Comparison of ENCODE assay signal across 9 cellular contexts in genomic region chr4:109435635-109436034, GRCh38. TPM values are rescaled to one million over a fixed set of nuclear protein-coding genes. Genes with fewer than 3 reads are reported as not detected.
A peak's percentile ranks its signal among the peaks of the same experiment; 100 is the strongest.
DNase-seq lines count a peak whose midpoint lies in the region; ATAC-seq and TF ChIP-seq lines count a peak whose summit lies in the region.
"Had no signal": no experiment of that assay in that cellular context is flagged by ENCODE, and none has a peak within 500 bp of the region (broad histone marks: within the 10 kb centered on the region; RNA-seq: fewer than 3 reads in every experiment).

No MANE protein-coding gene starts in this region.

- peaks cover 11% of the 10 kb centered on the region for H3F3A ChIP-seq in SK-N-SH (replicated peaks; ENCODE audit: insufficient read depth)
- H3F3A ChIP-seq in SU-DHL-6 (ENCODE audit: insufficient read depth): no peaks in the 10 kb centered on the region

- ATAC-seq in SK-N-SH treated with all-trans-retinoic acid at 6 μM for 48 hours: no peak
- no peak for ATAC-seq in HG03469 (IDR thresholded peaks at IDR 0.05; ENCODE audit: unreplicated experiment)
- no peak for ATAC-seq in GM18519 (IDR thresholded peaks at IDR 0.05; ENCODE audit: low FRiP score, unreplicated experiment)

- 97% methylated on average over 3 of the region's 3 CpGs for WGBS in SK-N-SH (ENCODE audit: low lambda C conversion rate)
- WGBS in sigmoid colon, 2 donors: 62 to 81% methylated on average over 3 of the region's 3 CpGs

- H3K4me2 ChIP-seq in SK-N-SH: peak overlapping the region; percentile 85
- H3K4me2 ChIP-seq in SU-DHL-6 (ENCODE audit: low read depth, low read length, poor library complexity, severe bottlenecking): peak overlapping the region; percentile 62

- TF ChIP-seq POLR2A in sigmoid colon (IDR thresholded peaks at IDR 0.05): no peak

- TF ChIP-seq EP300 in SK-N-SH (IDR thresholded peaks at IDR 0.05; ENCODE audit: borderline replicate concordance in 1 of 2, low read depth in 1 of 2, low read length in 1 of 2) (no peak), sigmoid colon (IDR thresholded peaks at IDR 0.05) (no peak)

- CTCF ChIA-PET in SK-N-SH (lab: Yijun Ruan, JAX): interaction anchor here (3.1 kb wide), 1 partner anchor 8 kb away, joined by 16 read pairs; no protein-coding TSS in a partner anchor

- H3K9ac ChIP-seq in SK-N-SH: peak overlapping the region; percentile 79; the same call in 1 of the 2 replicates
- H3K9ac ChIP-seq in SU-DHL-6 (ENCODE audit: low read length): no peak overlapping the region

- peaks cover 5 to 9% of the 10 kb centered on the region in 2 experiments for H3K36me3 ChIP-seq in SK-N-SH (replicated peaks in 1 of 2; ENCODE audit: control insufficient read depth in 1 of 2, insufficient read depth in 2 of 2, low read length in 1 of 2)
- no peaks in the 10 kb centered on the region for H3K36me3 ChIP-seq in SU-DHL-6 (ENCODE audit: low read length)
- H3K36me3 ChIP-seq in sigmoid colon: no peaks in the 10 kb centered on the region

- H3K4me1 ChIP-seq in SK-N-SH (ENCODE audit: control insufficient read depth in 1 of 2, insufficient read depth in 2 of 2, low read depth in 1 of 2, low read length in 1 of 2): peaks cover 19 to 22% of the 10 kb centered on the region in 2 experiments
- peaks cover 0 to 70% (median 58%) of the 10 kb centered on the region in 4 donors for H3K4me1 ChIP-seq in sigmoid colon

- H2AFZ ChIP-seq in SK-N-SH (ENCODE audit: low read depth) (no peak overlapping the region), SU-DHL-6 (ENCODE audit: low read depth, low read length, severe bottlenecking) (no peak overlapping the region)

- H3K79me2 ChIP-seq in SK-N-SH (ENCODE audit: insufficient read depth): peaks cover 83% of the 10 kb centered on the region
- peaks cover 31% of the 10 kb centered on the region for H3K79me2 ChIP-seq in SU-DHL-6 (ENCODE audit: insufficient read depth, low read length)

- no peaks in the 10 kb centered on the region for H3K27me3 ChIP-seq in SK-N-SH (ENCODE audit: insufficient read depth)
- no peaks in the 10 kb centered on the region for H3K27me3 ChIP-seq in SU-DHL-6 (ENCODE audit: low read length)
- H3K27me3 ChIP-seq in sigmoid colon: no peaks in the 10 kb centered on the region

- TF ChIP-seq CTCF in SK-N-SH (IDR thresholded peaks at IDR 0.05): no peak
- TF ChIP-seq CTCF in SU-DHL-6 (IDR thresholded peaks at IDR 0.05; ENCODE audit: insufficient read depth, low read length, poor library complexity, severe bottlenecking): no peak
- no peak for TF ChIP-seq CTCF in fibroblast of mammary gland (conservative IDR thresholded peaks at IDR 0.05; ENCODE audit: control insufficient read depth, insufficient read depth, low read depth, low read length)
- TF ChIP-seq CTCF in sigmoid colon (IDR thresholded peaks at IDR 0.05): no peak

- no peak for DNase-seq in SK-N-SH
- peak; percentile 20 for DNase-seq in fibroblast of mammary gland (ENCODE audit: low read depth)
- no peak for DNase-seq in sigmoid colon
- no peak for DNase-seq in epidermal melanocyte (ENCODE audit: insufficient read length, low spot score)
- DNase-seq: NCI-H446 treated with DMSO at 0.1 percent for 48 hours had no signal

- H3K9me2 ChIP-seq in SK-N-SH (no peaks in the 10 kb centered on the region), SU-DHL-6 (replicated peaks; ENCODE audit: insufficient read depth, low read length) (no peaks in the 10 kb centered on the region)

- H3K9me3 ChIP-seq in SK-N-SH (no peaks in the 10 kb centered on the region), SU-DHL-6 (ENCODE audit: insufficient read depth, low read length) (no peaks in the 10 kb centered on the region), sigmoid colon (no peaks in the 10 kb centered on the region)

- no peak for TF ChIP-seq RAD21 in SK-N-SH (IDR thresholded peaks at IDR 0.05; ENCODE audit: low read length)

- no peak overlapping the region for H3K27ac ChIP-seq in SK-N-SH (ENCODE audit: low read depth in 2 of 2, low read length in 1 of 2)
- H3K27ac ChIP-seq in SU-DHL-6 (ENCODE audit: low read depth, low read length): no peak overlapping the region
- peak overlapping the region in 3 of 4 donors; percentile 93 to 94 (median 93) for H3K27ac ChIP-seq in sigmoid colon

- POLR2A ChIA-PET in SK-N-SH (lab: Yijun Ruan, JAX): no interaction called here

- H3K4me3 ChIP-seq in SK-N-SH (ENCODE audit: low read depth in 2 of 2, low read length in 1 of 2): peak overlapping the region in 1 of 2 experiments; percentile 89; a peak in 3 of 4 replicates
- H3K4me3 ChIP-seq in SU-DHL-6 (ENCODE audit: insufficient read depth, low read length, poor library complexity, severe bottlenecking): no peak overlapping the region
- no peak overlapping the region for H3K4me3 ChIP-seq in fibroblast of mammary gland (ENCODE audit: control insufficient read depth, low read depth, low read length)
- peak overlapping the region in 2 of 4 donors; percentile 87 for H3K4me3 ChIP-seq in sigmoid colon

- H4K20me1 ChIP-seq in SK-N-SH (ENCODE audit: insufficient read depth) (peaks cover 64% of the 10 kb centered on the region), SU-DHL-6 (ENCODE audit: low read depth, low read length) (peaks cover 5% of the 10 kb centered on the region; the same call in 1 of the 2 replicates)

- intact Hi-C loops in sigmoid colon (cut with DNase I): loop anchor here (5.0 to 10.0 kb wide), 2 partner anchors 37 to 811 kb away; partner anchors contain the start of gene RPL34

TF ChIP-seq in SK-N-SH, 30 proteins besides CTCF, POLR2A, EP300 and RAD21:
- no peak for TF ChIP-seq EZH2phosphoT487 (IDR thresholded peaks at IDR 0.05; ENCODE audit: borderline replicate concordance, low read depth)

TF ChIP-seq in SK-N-SH treated with all-trans-retinoic acid at 6 μM for 48 hours, 23 proteins besides CTCF, POLR2A, EP300 and RAD21:
- TF ChIP-seq TCF4 (CRISPR knock-in tag; IDR thresholded peaks at IDR 0.05; ENCODE audit: borderline replicate concordance) (no peak), GLIS3 (CRISPR knock-in tag; IDR thresholded peaks at IDR 0.05) (no peak), ZFP3 (CRISPR knock-in tag; IDR thresholded peaks at IDR 0.05) (no peak), PATZ1 (CRISPR knock-in tag; IDR thresholded peaks at IDR 0.05; ENCODE audit: borderline replicate concordance) (no peak)

RNA-seq across cellular contexts. Expression of gene SEC24B, which starts 2.0 kb away (rescaled TPM):
- polyA plus RNA-seq in SK-N-SH (2012; rRNA removed): 23.0 and 34.4 TPM in 2 replicates
- polyA plus RNA-seq in SK-N-SH (2012; cell fraction: cytosol; rRNA removed): 23.0 and 24.5 TPM in 2 replicates
- polyA plus RNA-seq in SK-N-SH (2012; cell fraction: nucleus; rRNA removed): 23.0 and 48.5 TPM in 2 replicates
- total RNA-seq in sigmoid colon: 10 to 100 TPM; 35.3 to 41.8 (median 40.0) TPM
- 10 to 100 TPM in 2 of 3 donors, 1 to 10 TPM in 1; 9.7 to 12.0 (median 10.2) TPM for polyA plus RNA-seq in sigmoid colon

Comparison
In these comparisons a context has a peak if more than half of its experiments do, and no peak if none do; other contexts are left out.
1. H3K27ac ChIP-seq: peak in sigmoid colon (3 of 4); none in SK-N-SH (0 of 2) and SU-DHL-6 (single experiment).